ENCODE assay signal across 16 cellular contexts in the genomic region with DNA sequence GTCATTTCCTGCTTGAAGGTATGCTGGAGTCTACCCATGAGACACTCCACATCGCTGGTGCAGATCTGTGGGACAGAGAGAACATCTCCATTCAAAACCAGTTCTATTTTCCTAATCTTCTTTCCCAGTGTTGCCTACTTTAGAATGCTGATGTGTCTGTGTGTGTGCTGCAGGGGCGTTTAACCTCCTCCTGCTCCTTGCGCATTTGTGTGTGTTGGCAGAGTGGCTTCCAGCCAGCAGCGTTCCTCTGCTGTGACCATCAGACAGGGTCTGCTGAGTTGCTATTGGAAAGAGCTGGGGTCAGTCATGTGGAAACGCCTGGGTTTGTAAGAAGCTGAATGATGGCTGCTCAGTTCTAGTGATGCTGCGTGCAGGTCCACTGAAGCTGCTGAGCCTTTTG.
"Had no signal": no experiment of that assay in that cellular context is flagged by ENCODE, and none has a peak within 500 bp of the region (broad histone marks: within the 10 kb centered on the region; RNA-seq: fewer than 3 reads in every experiment).

No MANE protein-coding gene starts in this region.

- H3K4me3 ChIP-seq: adrenal gland, gastroesophageal sphincter, hepatocyte, ovary, testis had no signal

- H3K4me1 Mint-ChIP-seq: activated CD4-positive, alpha-beta T cell treated with anti-CD3 and anti-CD28 coated beads, Interleukin-2, amount 10 ng/mL, durations not matched to agents 7 days and 5 days; activated naive CD4-positive, alpha-beta T cell treated with anti-CD3 and anti-CD28 coated beads, Interleukin-2, amount 10 ng/mL, durations not matched to agents 7 days and 5 days; naive thymus-derived CD8-positive, alpha-beta T cell had no signal

- ATAC-seq: gastroesophageal sphincter; naive thymus-derived CD8-positive, alpha-beta T cell had no signal

- H3K27ac Mint-ChIP-seq: activated CD4-positive, alpha-beta T cell treated with anti-CD3 and anti-CD28 coated beads, Interleukin-2, amount 10 ng/mL, durations not matched to agents 7 days and 5 days; activated naive CD4-positive, alpha-beta T cell treated with anti-CD3 and anti-CD28 coated beads, Interleukin-2, amount 10 ng/mL, durations not matched to agents 7 days and 5 days; activated T-helper 2 cell treated with anti-CD3 and anti-CD28 coated beads, Interferon-gamma antibody, Interleukin-2, Interleukin-4, amounts not matched to agents 10 μg/mL and 5 μg/mL and 100 μg/mL, durations not matched to agents 14 hours and 24 hours and 36 hours; naive thymus-derived CD8-positive, alpha-beta T cell; stimulated activated naive CD8-positive, alpha-beta T cell treated with anti-CD3 and anti-CD28 coated beads, Interleukin-15, Interleukin-2, amounts not matched to agents 100 ng/mL and 50 ng/mL, for 24 hours; T-helper 1 cell treated with Interleukin-12 subunit alpha and Interleukin-12 subunit beta and Interleukin-4 antibody, amounts not matched to agents 30 μg/mL and 1 μg/mL, for 36 hours had no signal

- H3K27me3 Mint-ChIP-seq: activated CD4-positive, alpha-beta T cell treated with anti-CD3 and anti-CD28 coated beads, Interleukin-2, amount 10 ng/mL, durations not matched to agents 7 days and 5 days; activated naive CD4-positive, alpha-beta T cell treated with anti-CD3 and anti-CD28 coated beads, Interleukin-2, amount 10 ng/mL, durations not matched to agents 7 days and 5 days; naive thymus-derived CD8-positive, alpha-beta T cell; stimulated activated naive CD8-positive, alpha-beta T cell treated with anti-CD3 and anti-CD28 coated beads, Interleukin-15, Interleukin-2, amounts not matched to agents 100 ng/mL and 50 ng/mL, for 24 hours had no signal

- H2AFZ ChIP-seq: hepatocyte had no signal

- H3K4me1 ChIP-seq: adrenal gland, testis had no signal

- H3K9me3 Mint-ChIP-seq: activated CD4-positive, alpha-beta T cell treated with anti-CD3 and anti-CD28 coated beads, Interleukin-2, amount 10 ng/mL, durations not matched to agents 7 days and 5 days; activated naive CD4-positive, alpha-beta T cell treated with anti-CD3 and anti-CD28 coated beads, Interleukin-2, amount 10 ng/mL, durations not matched to agents 7 days and 5 days; activated T-helper 2 cell treated with anti-CD3 and anti-CD28 coated beads, Interferon-gamma antibody, Interleukin-2, Interleukin-4, amounts not matched to agents 10 μg/mL and 5 μg/mL and 100 μg/mL, durations not matched to agents 14 hours and 24 hours and 36 hours; naive thymus-derived CD8-positive, alpha-beta T cell; stimulated activated naive CD8-positive, alpha-beta T cell treated with anti-CD3 and anti-CD28 coated beads, Interleukin-15, Interleukin-2, amounts not matched to agents 100 ng/mL and 50 ng/mL, for 24 hours; T-helper 1 cell treated with Interleukin-12 subunit alpha and Interleukin-12 subunit beta and Interleukin-4 antibody, amounts not matched to agents 30 μg/mL and 1 μg/mL, for 36 hours had no signal

- H3K36me3 Mint-ChIP-seq: activated naive CD4-positive, alpha-beta T cell treated with anti-CD3 and anti-CD28 coated beads, Interleukin-2, amount 10 ng/mL, durations not matched to agents 7 days and 5 days had no signal

- H3K36me3 ChIP-seq: adrenal gland, ovary had no signal

- DNase-seq: activated CD4-positive, alpha-beta T cell treated with anti-CD3 and anti-CD28 coated beads, Interleukin-2, amount 10 ng/mL, durations not matched to agents 7 days and 5 days; activated CD4-positive, CD25-positive, alpha-beta regulatory T cell; activated CD8-positive, alpha-beta memory T cell treated with anti-CD3 and anti-CD28 coated beads for 24 hours; activated naive CD4-positive, alpha-beta T cell treated with anti-CD3 and anti-CD28 coated beads, Interleukin-2, amount 10 ng/mL, durations not matched to agents 7 days and 5 days; adrenal gland; dermis blood vessel endothelial cell; naive thymus-derived CD8-positive, alpha-beta T cell; ovary; stimulated activated CD4-positive, alpha-beta T cell treated with anti-CD3 and anti-CD28 coated beads, Interleukin-15, amount 100 ng/mL, for 24 hours; stimulated activated CD4-positive, alpha-beta T cell treated with anti-CD3 and anti-CD28 coated beads, Interleukin-4, amount 100 ng/mL, for 24 hours; testis had no signal

- H3K4me3 Mint-ChIP-seq: activated CD4-positive, alpha-beta T cell treated with anti-CD3 and anti-CD28 coated beads, Interleukin-2, amount 10 ng/mL, durations not matched to agents 7 days and 5 days; activated naive CD4-positive, alpha-beta T cell treated with anti-CD3 and anti-CD28 coated beads, Interleukin-2, amount 10 ng/mL, durations not matched to agents 7 days and 5 days; naive thymus-derived CD8-positive, alpha-beta T cell; stimulated activated naive CD8-positive, alpha-beta T cell treated with anti-CD3 and anti-CD28 coated beads, Interleukin-15, Interleukin-2, amounts not matched to agents 100 ng/mL and 50 ng/mL, for 24 hours; T-helper 1 cell treated with Interleukin-12 subunit alpha and Interleukin-12 subunit beta and Interleukin-4 antibody, amounts not matched to agents 30 μg/mL and 1 μg/mL, for 36 hours had no signal

- H3K79me2 ChIP-seq: hepatocyte had no signal

- H3K9me3 ChIP-seq: adrenal gland, gastroesophageal sphincter, ovary, testis had no signal

- H3K27ac ChIP-seq: adrenal gland, gastroesophageal sphincter, hepatocyte, ovary, testis had no signal

- H3K27me3 ChIP-seq: gastroesophageal sphincter, hepatocyte, ovary, testis had no signal

- H3K4me2 ChIP-seq: hepatocyte had no signal
